ENCODE assay signal across 1 cellular context in genomic region chr1:167739752-167740151, GRCh38.
TF ChIP-seq lines count a peak whose summit lies in the region.

No MANE protein-coding gene starts in this region.

TF ChIP-seq in GM23338, 12 proteins besides CTCF, POLR2A, EP300 and RAD21:
- TF ChIP-seq ZNF331 (CRISPR knock-in tag; IDR thresholded peaks at IDR 0.05; ENCODE audit: low read depth) = no peak
- no peak for TF ChIP-seq POLR2AphosphoS5 (IDR thresholded peaks at IDR 0.05; ENCODE audit: low read depth)
- no peak for TF ChIP-seq EZH2 (IDR thresholded peaks at IDR 0.05; ENCODE audit: low read depth, unreplicated experiment)
- TF ChIP-seq STAT1 (IDR thresholded peaks at IDR 0.05; ENCODE audit: unreplicated experiment) = no peak
- no peak for TF ChIP-seq EZH2phosphoT487 (IDR thresholded peaks at IDR 0.05; ENCODE audit: unreplicated experiment)
- no peak for TF ChIP-seq ZNF462 (CRISPR knock-in tag; IDR thresholded peaks at IDR 0.05)
- TF ChIP-seq JUNB (IDR thresholded peaks at IDR 0.05; ENCODE audit: unreplicated experiment) = no peak
- no peak for TF ChIP-seq ZNF114 (CRISPR knock-in tag; IDR thresholded peaks at IDR 0.05)
- no peak for TF ChIP-seq REST (IDR thresholded peaks at IDR 0.05; ENCODE audit: unreplicated experiment)
- no peak for TF ChIP-seq NANOG (IDR thresholded peaks at IDR 0.05; ENCODE audit: borderline replicate concordance)
- no peak for TF ChIP-seq ETS1 (IDR thresholded peaks at IDR 0.05)
- TF ChIP-seq CREB1 (CRISPR knock-in tag; IDR thresholded peaks at IDR 0.05; ENCODE audit: low read depth) = no peak
